In genomic region chr6:169960003-169960344, GRCh38 we compare ENCODE assay signal across 29 cellular contexts.
A peak's percentile ranks its signal among the peaks of the same experiment; 100 is the strongest.
DNase-seq lines count a peak whose midpoint lies in the region; ATAC-seq, FAIRE-seq and TF ChIP-seq lines count a peak whose summit lies in the region.
"Had no signal": no experiment of that assay in that cellular context is flagged by ENCODE, and none has a peak within 500 bp of the region (broad histone marks: within the 10 kb centered on the region; RNA-seq: fewer than 3 reads in every experiment).

No MANE protein-coding gene starts in this region.

- H2BK5ac ChIP-seq in neuronal stem cell (ENCODE audit: low read length): no peak overlapping the region

- H2BK12ac ChIP-seq in neuronal stem cell (ENCODE audit: low read length): peak overlapping the region; percentile 24

- H3K27me3 ChIP-seq in neuronal stem cell (ENCODE audit: control insufficient read depth in 3 of 3, insufficient read depth in 3 of 3, low read depth in 1 of 3, low read length in 3 of 3): peaks cover 0 to 4% (median 4%) of the 10 kb centered on the region in 3 experiments
- H3K27me3 ChIP-seq: brain microvascular endothelial cell, ovary had no signal

- H3K4me3 Mint-ChIP-seq in activated T-helper 2 cell treated with anti-CD3 and anti-CD28 coated beads, Interferon-gamma antibody, Interleukin-2, Interleukin-4, amounts not matched to agents 10 μg/mL and 5 μg/mL and 100 μg/mL, durations not matched to agents 14 hours and 24 hours and 36 hours (ENCODE audit: low read depth): no peak overlapping the region
- H3K4me3 Mint-ChIP-seq: activated CD4-positive, alpha-beta memory T cell treated with anti-CD3 and anti-CD28 coated beads for 36 hours had no signal

- H4K8ac ChIP-seq in neuronal stem cell (ENCODE audit: low read depth, low read length): no peak overlapping the region

- FAIRE-seq in H54 (lab: Jason Lieb, UNC): no peak
- FAIRE-seq: A549, GM12878 had no signal

- peaks cover 0 to 14% of the 10 kb centered on the region in 2 donors for H3K4me1 ChIP-seq in neuronal stem cell (ENCODE audit: control insufficient read depth in 2 of 2, insufficient read depth in 1 of 2, low read depth in 1 of 2, low read length in 2 of 2)
- H3K4me1 ChIP-seq: A549, adrenal gland had no signal

- H3K36me3 ChIP-seq in neuronal stem cell (replicated peaks in 1 of 2; ENCODE audit: control insufficient read depth in 2 of 2, insufficient read depth in 2 of 2, low read length in 2 of 2): no peaks in the 10 kb centered on the region
- H3K36me3 ChIP-seq: adrenal gland, brain microvascular endothelial cell, ovary, tibial nerve had no signal

- peak overlapping the region; percentile 80 for H2BK15ac ChIP-seq in neuronal stem cell (ENCODE audit: low read length)

- H3K4me3 ChIP-seq in neuronal stem cell (ENCODE audit: low read length in 2 of 2): no peak overlapping the region
- H3K4me3 ChIP-seq: A549, adrenal gland, GM12878, ovary, tibial nerve had no signal

- H3K14ac ChIP-seq in neuronal stem cell (ENCODE audit: low read length): no peak overlapping the region

- peak overlapping the region; percentile 70 for H2AK5ac ChIP-seq in neuronal stem cell (ENCODE audit: low read depth, low read length)

- WGBS in neuronal stem cell (ENCODE audit: extremely low coverage in 2 of 2, insufficient read length in 2 of 2, insufficient replicate concordance in 1 of 2), 2 donors: no CpG with 5 or more reads among the region's 4 CpGs

- no peak overlapping the region for H3K27ac Mint-ChIP-seq in activated T-helper 2 cell treated with anti-CD3 and anti-CD28 coated beads, Interferon-gamma antibody, Interleukin-2, Interleukin-4, amounts not matched to agents 10 μg/mL and 5 μg/mL and 100 μg/mL, durations not matched to agents 14 hours and 24 hours and 36 hours
- H3K27ac Mint-ChIP-seq: activated CD4-positive, alpha-beta memory T cell treated with anti-CD3 and anti-CD28 coated beads for 36 hours had no signal

- DNase-seq in activated CD4-positive, alpha-beta T cell treated with anti-CD3 and anti-CD28 coated beads for 1 hour: peak; percentile 5
- DNase-seq in activated CD4-positive, alpha-beta T cell treated with anti-CD3 and anti-CD28 coated beads for 48 hours: no peak
- DNase-seq in COLO668 (lab: John Stamatoyannopoulos, UW; ENCODE audit: unreplicated experiment) (peak; percentile 22), neuronal stem cell (ENCODE audit: low spot score) (no peak), H54 (ENCODE audit: insufficient read length, low spot score) (no peak)
- peak; percentile 1 for DNase-seq in activated T-helper 2 cell treated with anti-CD3 and anti-CD28 coated beads, Interferon-gamma antibody, Interleukin-2, Interleukin-4, amounts not matched to agents 10 μg/mL and 5 μg/mL and 100 μg/mL, durations not matched to agents 14 hours and 24 hours and 36 hours (ENCODE audit: low spot score)
- DNase-seq in stimulated activated CD4-positive, alpha-beta T cell treated with anti-CD3 and anti-CD28 coated beads, Interleukin-4, amount 100 ng/mL, for 1 hour: no peak
- DNase-seq: activated CD4-positive, alpha-beta memory T cell treated with anti-CD3 and anti-CD28 coated beads for 36 hours; activated CD8-positive, alpha-beta memory T cell treated with anti-CD3 and anti-CD28 coated beads, Interleukin-2, amount 50 U/mL, for 4 hours; AML-193; brain microvascular endothelial cell; effector CD8-positive, alpha-beta T cell; erythroblast; glutamatergic neuron; islet precursor cell; midbrain; MM.1S; NCI-H1694 treated with DMSO at 0.1 percent for 48 hours; NCI-H2171; right cardiac atrium; SIG-M5 had no signal

- intact Hi-C loops in activated T-helper 2 cell treated with anti-CD3 and anti-CD28 coated beads, Interferon-gamma antibody, Interleukin-2, Interleukin-4, amounts not matched to agents 10 μg/mL and 5 μg/mL and 100 μg/mL, durations not matched to agents 14 hours and 24 hours and 36 hours (cut with micrococcal nuclease): no loop called here

- H2AFZ ChIP-seq in neuronal stem cell (ENCODE audit: low read length): no peak overlapping the region

- no peak overlapping the region for H4K91ac ChIP-seq in neuronal stem cell (ENCODE audit: low read depth, low read length, poor library complexity)

- no peak for TF ChIP-seq POLR2A in H54 (IDR thresholded peaks at IDR 0.05; ENCODE audit: low read depth, low read length)

- peaks cover 20% of the 10 kb centered on the region for H3K27me3 Mint-ChIP-seq in activated T-helper 2 cell treated with anti-CD3 and anti-CD28 coated beads, Interferon-gamma antibody, Interleukin-2, Interleukin-4, amounts not matched to agents 10 μg/mL and 5 μg/mL and 100 μg/mL, durations not matched to agents 14 hours and 24 hours and 36 hours (ENCODE audit: low read depth)

- H3K9me3 Mint-ChIP-seq in activated T-helper 2 cell treated with anti-CD3 and anti-CD28 coated beads, Interferon-gamma antibody, Interleukin-2, Interleukin-4, amounts not matched to agents 10 μg/mL and 5 μg/mL and 100 μg/mL, durations not matched to agents 14 hours and 24 hours and 36 hours: no peaks in the 10 kb centered on the region
- H3K9me3 Mint-ChIP-seq: activated CD4-positive, alpha-beta memory T cell treated with anti-CD3 and anti-CD28 coated beads for 36 hours had no signal

- H3K79me1 ChIP-seq in neuronal stem cell (ENCODE audit: low read depth, low read length): no peaks in the 10 kb centered on the region

- no peak for ATAC-seq in HG03571 (IDR thresholded peaks at IDR 0.05; ENCODE audit: unreplicated experiment)
- ATAC-seq: A549, GM12878, Panc1, right cardiac atrium had no signal

- H3K9ac ChIP-seq in neuronal stem cell (ENCODE audit: low read depth, low read length, poor library complexity): no peak overlapping the region
- H3K9ac ChIP-seq: KMS-11 had no signal

- H2BK120ac ChIP-seq in neuronal stem cell (ENCODE audit: low read depth, low read length): no peak overlapping the region

- H3K4me2 ChIP-seq in neuronal stem cell (ENCODE audit: insufficient read depth, low read length, poor library complexity, severe bottlenecking): no peak overlapping the region
- H3K4me2 ChIP-seq: A549, KMS-11 had no signal

- H3K4ac ChIP-seq in neuronal stem cell (ENCODE audit: low read length): no peak overlapping the region

- H3K23ac ChIP-seq in neuronal stem cell (ENCODE audit: low read depth, low read length, poor library complexity): no peak overlapping the region

- H3K18ac ChIP-seq in neuronal stem cell (ENCODE audit: low read length): peak overlapping the region; percentile 55

- H3K9me3 ChIP-seq in neuronal stem cell (replicated peaks in 1 of 2; ENCODE audit: control insufficient read depth in 2 of 2, insufficient read depth in 1 of 2, low read depth in 1 of 2, low read length in 2 of 2): no peaks in the 10 kb centered on the region
- H3K9me3 ChIP-seq: A549, adrenal gland, ovary, tibial nerve had no signal

- H3K27ac ChIP-seq in neuronal stem cell (replicated peaks; ENCODE audit: low read length): no peak overlapping the region
- H3K27ac ChIP-seq: A549, adrenal gland, brain microvascular endothelial cell, KMS-11, ovary, tibial nerve had no signal

- peaks cover 2% of the 10 kb centered on the region for H3K4me1 Mint-ChIP-seq in activated T-helper 2 cell treated with anti-CD3 and anti-CD28 coated beads, Interferon-gamma antibody, Interleukin-2, Interleukin-4, amounts not matched to agents 10 μg/mL and 5 μg/mL and 100 μg/mL, durations not matched to agents 14 hours and 24 hours and 36 hours (ENCODE audit: low read depth)

- no peaks in the 10 kb centered on the region for H3K36me3 Mint-ChIP-seq in activated T-helper 2 cell treated with anti-CD3 and anti-CD28 coated beads, Interferon-gamma antibody, Interleukin-2, Interleukin-4, amounts not matched to agents 10 μg/mL and 5 μg/mL and 100 μg/mL, durations not matched to agents 14 hours and 24 hours and 36 hours (ENCODE audit: low read depth)
- H3K36me3 Mint-ChIP-seq: activated CD4-positive, alpha-beta memory T cell treated with anti-CD3 and anti-CD28 coated beads for 36 hours had no signal

Comparison
In these comparisons a context has a peak if more than half of its experiments do, and no peak if none do; other contexts are left out.
1. DNase-seq: peak in activated CD4-positive, alpha-beta T cell treated with anti-CD3 and anti-CD28 coated beads for 1 hour (single experiment), COLO668 (single experiment) and activated T-helper 2 cell treated with anti-CD3 and anti-CD28 coated beads, Interferon-gamma antibody, Interleukin-2, Interleukin-4, amounts not matched to agents 10 μg/mL and 5 μg/mL and 100 μg/mL, durations not matched to agents 14 hours and 24 hours and 36 hours (single experiment); none in activated CD4-positive, alpha-beta T cell treated with anti-CD3 and anti-CD28 coated beads for 48 hours (single experiment), neuronal stem cell (single experiment), stimulated activated CD4-positive, alpha-beta T cell treated with anti-CD3 and anti-CD28 coated beads, Interleukin-4, amount 100 ng/mL, for 1 hour (single experiment) and H54 (single experiment).